In genomic region chr5:178859625-178860521, GRCh38 we compare ENCODE assay signal across 8 cellular contexts. TPM values are rescaled to one million over a fixed set of nuclear protein-coding genes. Genes with fewer than 3 reads are reported as not detected.
DNase-seq lines count a peak whose midpoint lies in the region; ATAC-seq, FAIRE-seq and TF ChIP-seq lines count a peak whose summit lies in the region.

TSS of gene ZNF354B (plus strand) at chr5:178859953. CDS start at chr5:178861048, 1,095 bp downstream.

- peak; percentile 31 for TF ChIP-seq CTCF in BJ (IDR thresholded peaks at IDR 0.05; ENCODE audit: insufficient read depth, low read depth, low read length)

- FAIRE-seq in GM19239 (lab: Jason Lieb, UNC): peak; percentile 71

- POLR2A ChIA-PET in BJ (lab: Charles Lee): no interaction called here
- POLR2A ChIA-PET in activated CD4-positive, alpha-beta T cell treated with anti-CD3 and anti-CD28 coated beads, Interleukin-2, amount 10 ng/mL, durations not matched to agents 7 days and 5 days (lab: Charles Lee): no interaction called here

- peak within 1 kb of the TSS; percentile 64 for H3K4me3 ChIP-seq in BJ (ENCODE audit: low read depth, low read length)

- peak within 1 kb of the TSS; percentile 78 for H3K4me3 Mint-ChIP-seq in activated CD4-positive, alpha-beta T cell treated with anti-CD3 and anti-CD28 coated beads, Interleukin-2, amount 10 ng/mL, durations not matched to agents 7 days and 5 days

- CTCF ChIA-PET in BJ (lab: Yijun Ruan, JAX): interaction anchor here (1.2 kb wide), 1 partner anchor 129 kb away, joined by 6 read pairs; no protein-coding TSS in a partner anchor
- CTCF ChIA-PET in activated CD4-positive, alpha-beta T cell treated with anti-CD3 and anti-CD28 coated beads, Interleukin-2, amount 10 ng/mL, durations not matched to agents 7 days and 5 days (lab: Charles Lee): interaction anchor here (2.3 kb wide), 1 partner anchor 130 kb away, joined by 8 read pairs; the partner anchor contains the start of gene ZNF354A

- peaks cover 5% of the 10 kb centered on the region for H3K36me3 ChIP-seq in BJ (ENCODE audit: control insufficient read depth, insufficient read depth, low read length)

- peaks cover 37% of the 10 kb centered on the region for H3K36me3 Mint-ChIP-seq in activated CD4-positive, alpha-beta T cell treated with anti-CD3 and anti-CD28 coated beads, Interleukin-2, amount 10 ng/mL, durations not matched to agents 7 days and 5 days (ENCODE audit: low read depth)

- H3K9me3 Mint-ChIP-seq in activated CD4-positive, alpha-beta T cell treated with anti-CD3 and anti-CD28 coated beads, Interleukin-2, amount 10 ng/mL, durations not matched to agents 7 days and 5 days: peaks cover 9% of the 10 kb centered on the region

- no peaks in the 10 kb centered on the region for H3K27me3 ChIP-seq in BJ (ENCODE audit: control insufficient read depth, insufficient read depth, low read length)

- ATAC-seq in HG03442 (IDR thresholded peaks at IDR 0.05; ENCODE audit: unreplicated experiment): peak; percentile 99
- peak; percentile 98 for ATAC-seq in left lobe of liver

- DNase-seq in BJ (ENCODE audit: low read depth): peak; percentile 72
- peak; percentile 91 for DNase-seq in GM19239 (ENCODE audit: insufficient read length, low spot score)
- DNase-seq in NCI-H524 treated with DMSO at 0.1 percent for 48 hours (lab: John Stamatoyannopoulos, UW): peak; percentile 66
- peak; percentile 88 for DNase-seq in activated CD4-positive, alpha-beta T cell treated with anti-CD3 and anti-CD28 coated beads, Interleukin-2, amount 10 ng/mL, durations not matched to agents 7 days and 5 days
- peak; percentile 95 for DNase-seq in dedifferentiated amniotic fluid mesenchymal stem cell (ENCODE audit: extremely low spot score)
- DNase-seq in left lobe of liver (ENCODE audit: low spot score): peak; percentile 94
- peak; percentile 81 to 83 for DNase-seq in stimulated activated CD4-positive, alpha-beta T cell treated with anti-CD3 and anti-CD28 coated beads, Interleukin-2, amount 100 ng/mL, for 24 hours

- H3K4me1 Mint-ChIP-seq in activated CD4-positive, alpha-beta T cell treated with anti-CD3 and anti-CD28 coated beads, Interleukin-2, amount 10 ng/mL, durations not matched to agents 7 days and 5 days: peaks cover 27% of the 10 kb centered on the region

- H3K27ac Mint-ChIP-seq in activated CD4-positive, alpha-beta T cell treated with anti-CD3 and anti-CD28 coated beads, Interleukin-2, amount 10 ng/mL, durations not matched to agents 7 days and 5 days: peak within 1 kb of the TSS; percentile 86

- H3K27me3 Mint-ChIP-seq in activated CD4-positive, alpha-beta T cell treated with anti-CD3 and anti-CD28 coated beads, Interleukin-2, amount 10 ng/mL, durations not matched to agents 7 days and 5 days: no peaks in the 10 kb centered on the region

RNA-seq across cellular contexts. Expression of gene ZNF354B, which starts in this region (rescaled TPM):
- 6.5 and 7.1 TPM in 2 replicates for polyA plus RNA-seq in BJ (2011; rRNA removed)
- polyA minus RNA-seq in BJ (2011; rRNA and poly(A)+ RNA removed): 3.0 and 3.6 TPM in 2 replicates
- total RNA-seq in activated CD4-positive, alpha-beta T cell treated with anti-CD3 and anti-CD28 coated beads, Interleukin-2, amount 10 ng/mL, durations not matched to agents 7 days and 5 days: 10 to 100 TPM; 16.9 to 17.9 TPM
- 4.6 TPM for total RNA-seq in left lobe of liver

Comparison
In these comparisons a context has a peak if more than half of its experiments do, and no peak if none do; other contexts are left out.
1. Peak in every context shown above with its lines: DNase-seq, ATAC-seq and H3K4me3 ChIP-seq.